1 cellular context compared by ENCODE assay signal in genomic region chr14:91395998-91396660, GRCh38.
TF ChIP-seq lines count a peak whose summit lies in the region.

No MANE protein-coding gene starts in this region.

TF ChIP-seq in endothelial cell of umbilical vein, 7 proteins besides CTCF, POLR2A, EP300 and RAD21 (continued from another document):
- TF ChIP-seq MAX (IDR thresholded peaks at IDR 0.05; ENCODE audit: insufficient read depth, insufficient read length) (no peak), POLR2AphosphoS5 (IDR thresholded peaks at IDR 0.05; ENCODE audit: insufficient read depth, low read depth, low read length) (no peak)
